In the genomic region with DNA sequence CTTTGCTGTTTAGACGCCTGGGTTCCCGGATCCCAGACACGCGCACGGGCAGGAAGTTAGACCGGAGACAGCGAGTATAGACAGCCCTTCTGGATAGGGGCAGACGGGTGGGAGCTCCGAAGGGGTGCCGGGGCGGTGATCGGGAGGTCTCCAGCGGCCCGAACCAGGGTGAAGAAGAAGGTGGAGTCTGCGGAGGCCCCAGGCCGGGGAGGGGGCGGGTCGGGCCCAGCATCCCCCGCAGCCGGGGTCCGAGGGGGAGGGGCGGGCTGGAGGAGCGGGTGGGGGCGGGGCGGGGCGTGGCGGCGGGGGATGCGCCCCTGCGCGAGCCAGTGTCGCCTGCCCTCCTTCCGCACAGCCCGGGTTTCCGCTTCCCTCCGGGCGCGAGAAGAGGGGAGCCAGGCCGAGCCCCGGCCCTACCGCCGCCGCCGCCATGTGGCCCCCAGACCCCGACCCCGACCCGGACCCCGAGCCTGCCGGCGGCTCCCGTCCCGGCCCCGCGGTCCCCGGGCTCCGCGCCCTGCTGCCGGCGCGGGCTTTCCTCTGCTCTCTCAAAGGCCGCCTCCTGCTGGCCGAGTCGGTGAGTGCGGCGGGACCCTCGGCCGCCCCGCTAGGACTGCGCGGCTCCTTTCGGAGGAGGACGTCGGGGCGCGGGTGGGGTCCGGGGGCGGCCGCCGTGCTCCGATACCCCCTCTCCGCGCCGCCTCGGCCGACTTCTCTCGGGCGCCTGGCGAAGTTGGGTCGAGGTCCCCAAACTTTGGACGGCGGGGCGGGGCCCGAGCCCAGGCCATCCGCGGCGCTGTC, we compare ENCODE assay signal across 1 cellular context.
A peak's percentile ranks its signal among the peaks of the same experiment; 100 is the strongest.
TF ChIP-seq lines count a peak whose summit lies in the region.

CMTM3 (plus strand) TSS at position 329 of the 801 bp plus-strand sequence; CDS start at position 431, 102 bp downstream.

TF ChIP-seq in HepG2, 621 proteins besides CTCF, POLR2A, EP300 and RAD21 (continued from another document and continues in another):
- TF ChIP-seq STAT6 (CRISPR knock-in tag; IDR thresholded peaks at IDR 0.05; ENCODE audit: borderline replicate concordance), result no peak
- peak; percentile 62; the same call in 1 of the 2 replicates for TF ChIP-seq KAT8 (CRISPR knock-in tag; IDR thresholded peaks at IDR 0.05)
- TF ChIP-seq SMARCC2 (IDR thresholded peaks at IDR 0.05), result no peak
- TF ChIP-seq, protein P1, sequence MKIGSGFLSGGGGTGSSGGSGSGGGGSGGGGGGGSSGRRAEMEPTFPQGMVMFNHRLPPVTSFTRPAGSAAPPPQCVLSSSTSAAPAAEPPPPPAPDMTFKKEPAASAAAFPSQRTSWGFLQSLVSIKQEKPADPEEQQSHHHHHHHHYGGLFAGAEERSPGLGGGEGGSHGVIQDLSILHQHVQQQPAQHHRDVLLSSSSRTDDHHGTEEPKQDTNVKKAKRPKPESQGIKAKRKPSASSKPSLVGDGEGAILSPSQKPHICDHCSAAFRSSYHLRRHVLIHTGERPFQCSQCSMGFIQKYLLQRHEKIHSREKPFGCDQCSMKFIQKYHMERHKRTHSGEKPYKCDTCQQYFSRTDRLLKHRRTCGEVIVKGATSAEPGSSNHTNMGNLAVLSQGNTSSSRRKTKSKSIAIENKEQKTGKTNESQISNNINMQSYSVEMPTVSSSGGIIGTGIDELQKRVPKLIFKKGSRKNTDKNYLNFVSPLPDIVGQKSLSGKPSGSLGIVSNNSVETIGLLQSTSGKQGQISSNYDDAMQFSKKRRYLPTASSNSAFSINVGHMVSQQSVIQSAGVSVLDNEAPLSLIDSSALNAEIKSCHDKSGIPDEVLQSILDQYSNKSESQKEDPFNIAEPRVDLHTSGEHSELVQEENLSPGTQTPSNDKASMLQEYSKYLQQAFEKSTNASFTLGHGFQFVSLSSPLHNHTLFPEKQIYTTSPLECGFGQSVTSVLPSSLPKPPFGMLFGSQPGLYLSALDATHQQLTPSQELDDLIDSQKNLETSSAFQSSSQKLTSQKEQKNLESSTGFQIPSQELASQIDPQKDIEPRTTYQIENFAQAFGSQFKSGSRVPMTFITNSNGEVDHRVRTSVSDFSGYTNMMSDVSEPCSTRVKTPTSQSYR (CRISPR knock-in tag; IDR thresholded peaks at IDR 0.05; ENCODE audit: borderline replicate concordance), result peak; percentile 68; the same call in 1 of the 2 replicates
- no peak for TF ChIP-seq FOXK2 (IDR thresholded peaks at IDR 0.05)
- no peak for TF ChIP-seq ZNF747 (CRISPR knock-in tag; IDR thresholded peaks at IDR 0.05; ENCODE audit: borderline replicate concordance)
- TF ChIP-seq SAFB2 (CRISPR knock-in tag; IDR thresholded peaks at IDR 0.05; ENCODE audit: borderline replicate concordance, low read depth), result no peak; the same call in 1 of the 2 replicates
- no peak for TF ChIP-seq IKZF5 (CRISPR knock-in tag; IDR thresholded peaks at IDR 0.05)
- peak; percentile 44 for TF ChIP-seq KMT2B (CRISPR knock-in tag; IDR thresholded peaks at IDR 0.05)
- TF ChIP-seq GATA4 (IDR thresholded peaks at IDR 0.05; ENCODE audit: borderline replicate concordance, low read depth), result 0 out of 2 replicates have a peak, but pooled peaks have one; percentile 15
- TF ChIP-seq ZNF615 (CRISPR knock-in tag; IDR thresholded peaks at IDR 0.05; ENCODE audit: borderline replicate concordance), result no peak
- peak; percentile 31; the same call in 1 of the 2 replicates for TF ChIP-seq FOSL2 (CRISPR knock-in tag; IDR thresholded peaks at IDR 0.05)
- no peak for TF ChIP-seq ZNF510 (CRISPR knock-in tag; IDR thresholded peaks at IDR 0.05; ENCODE audit: low read depth)
- TF ChIP-seq ARID4A (CRISPR knock-in tag; IDR thresholded peaks at IDR 0.05; ENCODE audit: borderline replicate concordance), result no peak; the same call in 1 of the 2 replicates
- TF ChIP-seq RELA (CRISPR knock-in tag; IDR thresholded peaks at IDR 0.05), result 0 out of 2 replicates have a peak, but pooled peaks have one; percentile 41
- no peak for TF ChIP-seq KLF11 (CRISPR knock-in tag; IDR thresholded peaks at IDR 0.05)
- 0 out of 2 replicates have a peak, but pooled peaks have one; percentile 36 for TF ChIP-seq ZBTB14 (CRISPR knock-in tag; IDR thresholded peaks at IDR 0.05)
- no peak for TF ChIP-seq CBX5 (CRISPR knock-in tag; IDR thresholded peaks at IDR 0.05; ENCODE audit: borderline replicate concordance)
- TF ChIP-seq, protein P2, sequence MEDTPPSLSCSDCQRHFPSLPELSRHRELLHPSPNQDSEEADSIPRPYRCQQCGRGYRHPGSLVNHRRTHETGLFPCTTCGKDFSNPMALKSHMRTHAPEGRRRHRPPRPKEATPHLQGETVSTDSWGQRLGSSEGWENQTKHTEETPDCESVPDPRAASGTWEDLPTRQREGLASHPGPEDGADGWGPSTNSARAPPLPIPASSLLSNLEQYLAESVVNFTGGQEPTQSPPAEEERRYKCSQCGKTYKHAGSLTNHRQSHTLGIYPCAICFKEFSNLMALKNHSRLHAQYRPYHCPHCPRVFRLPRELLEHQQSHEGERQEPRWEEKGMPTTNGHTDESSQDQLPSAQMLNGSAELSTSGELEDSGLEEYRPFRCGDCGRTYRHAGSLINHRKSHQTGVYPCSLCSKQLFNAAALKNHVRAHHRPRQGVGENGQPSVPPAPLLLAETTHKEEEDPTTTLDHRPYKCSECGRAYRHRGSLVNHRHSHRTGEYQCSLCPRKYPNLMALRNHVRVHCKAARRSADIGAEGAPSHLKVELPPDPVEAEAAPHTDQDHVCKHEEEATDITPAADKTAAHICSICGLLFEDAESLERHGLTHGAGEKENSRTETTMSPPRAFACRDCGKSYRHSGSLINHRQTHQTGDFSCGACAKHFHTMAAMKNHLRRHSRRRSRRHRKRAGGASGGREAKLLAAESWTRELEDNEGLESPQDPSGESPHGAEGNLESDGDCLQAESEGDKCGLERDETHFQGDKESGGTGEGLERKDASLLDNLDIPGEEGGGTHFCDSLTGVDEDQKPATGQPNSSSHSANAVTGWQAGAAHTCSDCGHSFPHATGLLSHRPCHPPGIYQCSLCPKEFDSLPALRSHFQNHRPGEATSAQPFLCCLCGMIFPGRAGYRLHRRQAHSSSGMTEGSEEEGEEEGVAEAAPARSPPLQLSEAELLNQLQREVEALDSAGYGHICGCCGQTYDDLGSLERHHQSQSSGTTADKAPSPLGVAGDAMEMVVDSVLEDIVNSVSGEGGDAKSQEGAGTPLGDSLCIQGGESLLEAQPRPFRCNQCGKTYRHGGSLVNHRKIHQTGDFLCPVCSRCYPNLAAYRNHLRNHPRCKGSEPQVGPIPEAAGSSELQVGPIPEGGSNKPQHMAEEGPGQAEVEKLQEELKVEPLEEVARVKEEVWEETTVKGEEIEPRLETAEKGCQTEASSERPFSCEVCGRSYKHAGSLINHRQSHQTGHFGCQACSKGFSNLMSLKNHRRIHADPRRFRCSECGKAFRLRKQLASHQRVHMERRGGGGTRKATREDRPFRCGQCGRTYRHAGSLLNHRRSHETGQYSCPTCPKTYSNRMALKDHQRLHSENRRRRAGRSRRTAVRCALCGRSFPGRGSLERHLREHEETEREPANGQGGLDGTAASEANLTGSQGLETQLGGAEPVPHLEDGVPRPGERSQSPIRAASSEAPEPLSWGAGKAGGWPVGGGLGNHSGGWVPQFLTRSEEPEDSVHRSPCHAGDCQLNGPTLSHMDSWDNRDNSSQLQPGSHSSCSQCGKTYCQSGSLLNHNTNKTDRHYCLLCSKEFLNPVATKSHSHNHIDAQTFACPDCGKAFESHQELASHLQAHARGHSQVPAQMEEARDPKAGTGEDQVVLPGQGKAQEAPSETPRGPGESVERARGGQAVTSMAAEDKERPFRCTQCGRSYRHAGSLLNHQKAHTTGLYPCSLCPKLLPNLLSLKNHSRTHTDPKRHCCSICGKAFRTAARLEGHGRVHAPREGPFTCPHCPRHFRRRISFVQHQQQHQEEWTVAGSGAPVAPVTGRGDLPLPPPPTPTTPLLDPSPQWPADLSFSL (CRISPR knock-in tag; IDR thresholded peaks at IDR 0.05), result no peak
- no peak for TF ChIP-seq YEATS2 (CRISPR knock-in tag; IDR thresholded peaks at IDR 0.05; ENCODE audit: borderline replicate concordance)
- TF ChIP-seq ZSCAN30 (CRISPR knock-in tag; IDR thresholded peaks at IDR 0.05), result no peak
- no peak for TF ChIP-seq ZBTB33 (CRISPR knock-in tag; IDR thresholded peaks at IDR 0.05)
- peak; percentile 61 for TF ChIP-seq ZFX (CRISPR knock-in tag; IDR thresholded peaks at IDR 0.05; ENCODE audit: low read depth)
- TF ChIP-seq ZFP41 (CRISPR knock-in tag; IDR thresholded peaks at IDR 0.05; ENCODE audit: borderline replicate concordance), result no peak
- TF ChIP-seq THAP7 (CRISPR knock-in tag; IDR thresholded peaks at IDR 0.05), result no peak
- TF ChIP-seq CREBL2 (CRISPR knock-in tag; IDR thresholded peaks at IDR 0.05; ENCODE audit: borderline replicate concordance), result no peak
- peak; percentile 3 for TF ChIP-seq HNRNPLL (IDR thresholded peaks at IDR 0.05; ENCODE audit: low read depth, low read length, poor library complexity, severe bottlenecking)
- TF ChIP-seq CREB1 (IDR thresholded peaks at IDR 0.05), result no peak
- TF ChIP-seq CREB1 (CRISPR knock-in tag; IDR thresholded peaks at IDR 0.05), result no peak
